ENCODE assay signal across 10 cellular contexts in genomic region chr11:65502274-65502851, GRCh38. TPM values are rescaled to one million over a fixed set of nuclear protein-coding genes. Genes with fewer than 3 reads are reported as not detected.
DNase-seq lines count a peak whose midpoint lies in the region; ATAC-seq and TF ChIP-seq lines count a peak whose summit lies in the region.
"Had no signal": no experiment of that assay in that cellular context is flagged by ENCODE, and none has a peak within 500 bp of the region (broad histone marks: within the 10 kb centered on the region; RNA-seq: fewer than 3 reads in every experiment).

No MANE protein-coding gene starts in this region.

- H3K4me1 ChIP-seq in BE2C: 0 out of 2 replicates have a peak, but pooled peaks cover 4% of the 10 kb centered on the region
- peaks cover 30% of the 10 kb centered on the region for H3K4me1 ChIP-seq in muscle layer of colon (ENCODE audit: insufficient read depth, low read length)

- peaks cover 78% of the 10 kb centered on the region for H3K36me3 ChIP-seq in BE2C
- H3K36me3 ChIP-seq in muscle layer of colon (ENCODE audit: insufficient read depth, low read length): peaks cover 61% of the 10 kb centered on the region

- peak overlapping the region; percentile 97 for H3K27ac ChIP-seq in coronary artery
- H3K27ac ChIP-seq in muscle layer of colon (ENCODE audit: low read depth, low read length): peak overlapping the region; percentile 98

- H3K9me3 ChIP-seq in BE2C (no peaks in the 10 kb centered on the region), muscle layer of colon (ENCODE audit: low read length) (no peaks in the 10 kb centered on the region)

- peak overlapping the region; percentile 96 for H3K4me3 ChIP-seq in BE2C (ENCODE audit: low read depth, low read length)
- H3K4me3 ChIP-seq in LNCaP clone FGC (ENCODE audit: low read depth, low read length): peak overlapping the region; percentile 78
- H3K4me3 ChIP-seq in coronary artery: peak overlapping the region; percentile 88
- H3K4me3 ChIP-seq in muscle layer of colon (ENCODE audit: low read depth in 1 of 2, low read length in 2 of 2): peak overlapping the region; percentile 97

- DNase-seq in BE2C (no peak), LNCaP clone FGC (ENCODE audit: low read depth) (no peak), coronary artery (ENCODE audit: low spot score) (no peak), NCI-H2196 (lab: John Stamatoyannopoulos, UW; ENCODE audit: unreplicated experiment) (no peak)
- DNase-seq in stimulated activated effector memory CD8-positive, alpha-beta T cell treated with anti-CD3 and anti-CD28 coated beads, Interleukin-12 subunit alpha, Interleukin-12 subunit beta, amount 100 ng/mL, for 72 hours (ENCODE audit: low spot score in 2 of 2): no peak

- H3K36me3 Mint-ChIP-seq in stimulated activated effector memory CD8-positive, alpha-beta T cell treated with anti-CD3 and anti-CD28 coated beads, Interleukin-12 subunit alpha, Interleukin-12 subunit beta, amount 100 ng/mL, for 72 hours: no peaks in the 10 kb centered on the region

- H3K4me3 Mint-ChIP-seq in stimulated activated effector memory CD8-positive, alpha-beta T cell treated with anti-CD3 and anti-CD28 coated beads, Interleukin-12 subunit alpha, Interleukin-12 subunit beta, amount 100 ng/mL, for 72 hours: no peak overlapping the region
- H3K4me3 Mint-ChIP-seq: memory B cell; T-helper 1 cell treated with Interleukin-12 subunit alpha and Interleukin-12 subunit beta and Interleukin-4 antibody, amounts not matched to agents 30 μg/mL and 1 μg/mL, for 36 hours had no signal

- 0 out of 2 replicates have a peak, but pooled peaks cover 9% of the 10 kb centered on the region for H3K27me3 ChIP-seq in BE2C
- no peaks in the 10 kb centered on the region for H3K27me3 ChIP-seq in muscle layer of colon (ENCODE audit: control insufficient read depth in 1 of 2, insufficient read depth in 2 of 2, low read length in 2 of 2)

- H3K27ac Mint-ChIP-seq in stimulated activated effector memory CD8-positive, alpha-beta T cell treated with anti-CD3 and anti-CD28 coated beads, Interleukin-12 subunit alpha, Interleukin-12 subunit beta, amount 100 ng/mL, for 72 hours: no peak overlapping the region
- H3K27ac Mint-ChIP-seq: memory B cell; T-helper 1 cell treated with Interleukin-12 subunit alpha and Interleukin-12 subunit beta and Interleukin-4 antibody, amounts not matched to agents 30 μg/mL and 1 μg/mL, for 36 hours had no signal

- H3K4me1 Mint-ChIP-seq in stimulated activated effector memory CD8-positive, alpha-beta T cell treated with anti-CD3 and anti-CD28 coated beads, Interleukin-12 subunit alpha, Interleukin-12 subunit beta, amount 100 ng/mL, for 72 hours: peaks cover 48% of the 10 kb centered on the region

- ATAC-seq in stimulated activated effector memory CD8-positive, alpha-beta T cell treated with anti-CD3 and anti-CD28 coated beads, Interleukin-12 subunit alpha, Interleukin-12 subunit beta, amount 100 ng/mL, for 72 hours: no peak
- ATAC-seq in HG02885 (IDR thresholded peaks at IDR 0.05; ENCODE audit: poor library complexity, unreplicated experiment) (no peak), GM18868 (IDR thresholded peaks at IDR 0.05; ENCODE audit: unreplicated experiment) (no peak)

- H3K9me3 Mint-ChIP-seq in stimulated activated effector memory CD8-positive, alpha-beta T cell treated with anti-CD3 and anti-CD28 coated beads, Interleukin-12 subunit alpha, Interleukin-12 subunit beta, amount 100 ng/mL, for 72 hours: no peaks in the 10 kb centered on the region
- H3K9me3 Mint-ChIP-seq: memory B cell; T-helper 1 cell treated with Interleukin-12 subunit alpha and Interleukin-12 subunit beta and Interleukin-4 antibody, amounts not matched to agents 30 μg/mL and 1 μg/mL, for 36 hours had no signal

- peak overlapping the region; percentile 100 for H3K9ac ChIP-seq in muscle layer of colon (ENCODE audit: low read length)

- no peak for TF ChIP-seq CTCF in BE2C (IDR thresholded peaks at IDR 0.05; ENCODE audit: low read depth, low read length)
- no peak for TF ChIP-seq CTCF in LNCaP clone FGC (IDR thresholded peaks at IDR 0.05; ENCODE audit: control insufficient read depth, extremely low read depth, insufficient read depth)
- no peak for TF ChIP-seq CTCF in coronary artery (IDR thresholded peaks at IDR 0.05)

RNA-seq across cellular contexts. Expression of gene MALAT1, which starts 3.5 kb away (rescaled TPM):
- polyA plus RNA-seq in BE2C (2012; ENCODE audit: insufficient read depth, insufficient read length, low read depth): 273 TPM

RNA-seq across cellular contexts. Expression of gene SCYL1, which starts 22.5 kb away (rescaled TPM):
- 66.9 TPM for polyA plus RNA-seq in BE2C (2012; ENCODE audit: insufficient read depth, insufficient read length, low read depth)

RNA-seq across cellular contexts. Expression of gene LTBP3, which starts 55.8 kb away (rescaled TPM):
- 99.8 TPM for polyA plus RNA-seq in BE2C (2012; ENCODE audit: insufficient read depth, insufficient read length, low read depth)
